26 cellular contexts compared by ENCODE assay signal in the genomic region with DNA sequence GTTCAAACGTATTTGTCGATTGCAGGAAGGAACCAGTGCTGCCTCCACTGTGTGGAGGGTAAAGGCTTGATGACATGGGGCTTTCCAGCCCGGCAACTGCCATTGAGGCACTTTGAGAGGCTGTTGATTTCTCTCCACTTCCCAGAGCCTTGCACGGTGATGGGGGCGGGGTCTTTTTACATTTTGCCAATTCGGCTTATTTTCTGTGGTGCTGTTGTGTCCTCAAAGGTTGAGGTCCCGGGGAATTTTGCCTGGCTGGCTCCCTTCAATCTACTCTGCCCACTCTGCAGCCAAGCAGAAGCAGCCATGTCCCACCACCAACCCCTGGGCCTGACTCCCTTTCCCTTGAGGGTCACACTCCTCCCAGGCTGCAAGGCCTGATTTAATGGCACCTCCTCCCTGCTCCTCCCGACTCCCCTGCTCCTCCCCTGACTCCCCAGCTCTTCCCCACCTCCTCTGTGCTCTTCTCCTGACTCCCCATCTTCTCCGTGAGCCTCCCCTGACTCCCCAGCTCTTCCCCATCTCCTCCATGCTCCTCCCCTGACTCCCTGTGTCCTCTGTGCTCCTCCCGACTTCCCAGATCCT.
"Had no signal": no experiment of that assay in that cellular context is flagged by ENCODE, and none has a peak within 500 bp of the region (broad histone marks: within the 10 kb centered on the region; RNA-seq: fewer than 3 reads in every experiment).

No MANE protein-coding gene starts in this region.

- H3K4me1 Mint-ChIP-seq: activated CD8-positive, alpha-beta memory T cell treated with anti-CD3 and anti-CD28 coated beads, Interleukin-2, amount 10 ng/mL, durations not matched to agents 7 days and 5 days; stimulated activated effector memory CD8-positive, alpha-beta T cell treated with anti-CD3 and anti-CD28 coated beads, Interleukin-12 subunit alpha, Interleukin-12 subunit beta, amount 100 ng/mL, for 72 hours had no signal

- H3K27ac ChIP-seq: ovary, psoas muscle, right atrium auricular region, stomach, suprapubic skin, transverse colon, vagina had no signal

- H3K4me3 ChIP-seq: lung, ovary, psoas muscle, right atrium auricular region, skin epidermis, stomach, suprapubic skin, transverse colon, vagina had no signal

- ATAC-seq: activated CD8-positive, alpha-beta memory T cell treated with anti-CD3 and anti-CD28 coated beads, Interleukin-2, amount 10 ng/mL, durations not matched to agents 7 days and 5 days; activated CD8-positive, alpha-beta T cell treated with anti-CD3 and anti-CD28 coated beads for 36 hours; activated naive CD4-positive, alpha-beta T cell treated with anti-CD3 and anti-CD28 coated beads, Interleukin-2, amount 50 U/mL, for 72 hours; left lobe of liver; natural killer cell; psoas muscle; stimulated activated effector memory CD8-positive, alpha-beta T cell treated with anti-CD3 and anti-CD28 coated beads, Interleukin-12 subunit alpha, Interleukin-12 subunit beta, amount 100 ng/mL, for 72 hours; T-helper 17 cell had no signal

- H3K27ac Mint-ChIP-seq: activated CD4-positive, alpha-beta T cell treated with anti-CD3 and anti-CD28 coated beads, Interleukin-2, amount 10 ng/mL, durations not matched to agents 24 days and 14 days; activated CD8-positive, alpha-beta memory T cell treated with anti-CD3 and anti-CD28 coated beads, Interleukin-2, amount 10 ng/mL, durations not matched to agents 7 days and 5 days; activated CD8-positive, alpha-beta T cell treated with anti-CD3 and anti-CD28 coated beads for 36 hours; activated naive CD4-positive, alpha-beta T cell treated with anti-CD3 and anti-CD28 coated beads, Interleukin-2, amount 50 U/mL, for 72 hours; brain; mesothelial cell of epicardium; natural killer cell; stimulated activated effector memory CD8-positive, alpha-beta T cell treated with anti-CD3 and anti-CD28 coated beads, Interleukin-12 subunit alpha, Interleukin-12 subunit beta, amount 100 ng/mL, for 72 hours; T-helper 17 cell had no signal

- H3K36me3 ChIP-seq: ovary, right atrium auricular region, stomach, suprapubic skin, transverse colon, vagina had no signal

- H3K9me3 ChIP-seq: ovary, psoas muscle, right atrium auricular region, stomach, suprapubic skin, transverse colon, vagina had no signal

- H3K27me3 ChIP-seq: ovary, right atrium auricular region, vagina had no signal

- DNase-seq: activated CD4-positive, alpha-beta T cell treated with anti-CD3 and anti-CD28 coated beads, Interleukin-2, amount 10 ng/mL, durations not matched to agents 24 days and 14 days; activated CD8-positive, alpha-beta memory T cell treated with anti-CD3 and anti-CD28 coated beads, Interleukin-2, amount 10 ng/mL, durations not matched to agents 7 days and 5 days; activated CD8-positive, alpha-beta T cell treated with anti-CD3 and anti-CD28 coated beads for 36 hours; activated gamma-delta T cell treated with Interleukin-2 at 50 U/mL for 16 hours; activated T-cell treated with anti-CD3 and anti-CD28 coated beads for 4 hours; effector CD4-positive, alpha-beta T cell; erythroblast; foreskin fibroblast; kidney; natural killer cell; ovary; psoas muscle; stimulated activated CD4-positive, alpha-beta T cell treated with anti-CD3 and anti-CD28 coated beads, Interleukin-2, amount 100 ng/mL, for 24 hours; stomach; T-helper 17 cell; transverse colon had no signal

- H3K9me3 Mint-ChIP-seq: activated CD4-positive, alpha-beta T cell treated with anti-CD3 and anti-CD28 coated beads, Interleukin-2, amount 10 ng/mL, durations not matched to agents 24 days and 14 days; activated CD8-positive, alpha-beta T cell treated with anti-CD3 and anti-CD28 coated beads for 36 hours; activated naive CD4-positive, alpha-beta T cell treated with anti-CD3 and anti-CD28 coated beads, Interleukin-2, amount 50 U/mL, for 72 hours; brain; mesothelial cell of epicardium; natural killer cell; stimulated activated effector memory CD8-positive, alpha-beta T cell treated with anti-CD3 and anti-CD28 coated beads, Interleukin-12 subunit alpha, Interleukin-12 subunit beta, amount 100 ng/mL, for 72 hours had no signal

- H3K4me3 Mint-ChIP-seq: activated CD4-positive, alpha-beta T cell treated with anti-CD3 and anti-CD28 coated beads, Interleukin-2, amount 10 ng/mL, durations not matched to agents 24 days and 14 days; activated CD8-positive, alpha-beta memory T cell treated with anti-CD3 and anti-CD28 coated beads, Interleukin-2, amount 10 ng/mL, durations not matched to agents 7 days and 5 days; activated CD8-positive, alpha-beta T cell treated with anti-CD3 and anti-CD28 coated beads for 36 hours; brain; mesothelial cell of epicardium; natural killer cell; stimulated activated effector memory CD8-positive, alpha-beta T cell treated with anti-CD3 and anti-CD28 coated beads, Interleukin-12 subunit alpha, Interleukin-12 subunit beta, amount 100 ng/mL, for 72 hours; T-helper 17 cell had no signal

- H3K4me1 ChIP-seq: psoas muscle, right atrium auricular region, stomach, transverse colon, vagina had no signal

- H3K36me3 Mint-ChIP-seq: activated CD8-positive, alpha-beta memory T cell treated with anti-CD3 and anti-CD28 coated beads, Interleukin-2, amount 10 ng/mL, durations not matched to agents 7 days and 5 days; activated naive CD4-positive, alpha-beta T cell treated with anti-CD3 and anti-CD28 coated beads, Interleukin-2, amount 50 U/mL, for 72 hours; brain; mesothelial cell of epicardium; natural killer cell; stimulated activated effector memory CD8-positive, alpha-beta T cell treated with anti-CD3 and anti-CD28 coated beads, Interleukin-12 subunit alpha, Interleukin-12 subunit beta, amount 100 ng/mL, for 72 hours had no signal
